11 cellular contexts compared by ENCODE assay signal in genomic region chr2:213710164-213710563, GRCh38.
"Had no signal": no experiment of that assay in that cellular context is flagged by ENCODE, and none has a peak within 500 bp of the region (broad histone marks: within the 10 kb centered on the region; RNA-seq: fewer than 3 reads in every experiment).

No MANE protein-coding gene starts in this region.

- H3K36me3 ChIP-seq: HAP-1 had no signal

- ATAC-seq: GM23338, HCT116 had no signal

- H3K9ac ChIP-seq: GM23248 had no signal

- H3K9me3 ChIP-seq: HAP-1 had no signal

- H3K4me3 ChIP-seq: GM23248, GM23338, HAP-1 had no signal

- H3K4me2 ChIP-seq: GM23338 had no signal

- H3K4me1 ChIP-seq: HAP-1 had no signal

- DNase-seq: GM23248, GOT3, H7, H9, HCEC 1CT, HFFc6 had no signal

- FAIRE-seq: H1, H54 had no signal

- H3K27ac ChIP-seq: GM23248 had no signal

- H2AFZ ChIP-seq: GM23248, GM23338 had no signal
